8 cellular contexts compared by ENCODE assay signal in the genomic region with DNA sequence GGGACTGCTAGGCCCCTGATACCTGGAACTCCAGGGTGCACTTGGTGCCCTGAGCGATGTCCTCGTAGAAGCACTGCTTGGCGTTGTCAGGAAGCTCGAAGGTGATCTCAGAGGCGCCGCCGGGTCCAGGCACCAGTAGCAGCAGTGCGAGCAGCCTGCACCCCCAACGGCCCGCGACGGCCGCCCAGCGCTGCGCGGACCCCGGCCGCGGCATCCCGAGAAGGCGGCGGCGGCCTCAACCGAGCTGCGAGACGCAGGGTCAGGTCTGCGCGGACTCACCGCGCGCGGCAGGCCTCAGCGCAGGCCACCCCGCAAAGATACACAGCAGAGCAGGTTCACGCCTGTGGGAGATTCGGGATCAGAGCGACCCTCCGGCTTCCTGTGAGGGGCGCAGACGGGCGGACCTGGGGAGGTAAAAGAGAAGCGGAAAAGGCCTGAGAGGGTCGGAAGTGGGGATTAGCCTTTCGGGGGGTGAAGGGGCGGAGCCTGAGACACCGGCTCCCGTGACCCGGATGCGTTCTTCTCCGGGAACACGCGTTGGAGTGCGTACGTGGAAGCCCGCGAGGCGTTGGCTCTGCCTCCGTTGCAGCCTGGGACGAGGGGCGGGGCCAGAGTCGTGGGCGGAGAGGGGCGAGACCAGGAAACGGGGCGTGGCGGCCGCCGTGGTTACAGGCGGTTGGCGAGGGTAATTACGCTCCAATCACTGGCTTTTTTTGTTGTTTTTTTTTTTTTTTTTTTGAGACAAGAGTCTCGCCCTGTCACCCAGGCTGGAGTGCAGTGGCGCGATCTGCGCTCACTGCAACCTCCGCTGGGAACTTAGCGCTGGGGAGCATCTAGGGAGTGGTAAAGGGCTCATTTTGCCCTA. TPM values are rescaled to one million over a fixed set of nuclear protein-coding genes. Genes with fewer than 3 reads are reported as not detected.
DNase-seq lines count a peak whose midpoint lies in the region; TF ChIP-seq lines count a peak whose summit lies in the region.

A gene (minus strand): TSS at position 458 of the 865 bp plus-strand sequence. CDS start 244 bp downstream, at position 214.

- H3K36me3 ChIP-seq in H7 (replicated peaks; ENCODE audit: control insufficient read depth, insufficient read depth, low read length), result peaks cover 2% of the 10 kb centered on the region

- no peak within 1 kb of the TSS for H3K4me3 Mint-ChIP-seq in nephron
- no peak within 1 kb of the TSS for H3K4me3 Mint-ChIP-seq in stimulated activated naive CD8-positive, alpha-beta T cell treated with anti-CD3 and anti-CD28 coated beads, Interleukin-15, Interleukin-2, amounts not matched to agents 100 ng/mL and 50 ng/mL, for 24 hours

- DNase-seq in ELF-1 (ENCODE audit: low read depth, low spot score), result peak; percentile 96
- peak; percentile 88 for DNase-seq in H7
- peak; percentile 98 for DNase-seq in M059J (ENCODE audit: low read depth)
- DNase-seq in SHP77 (lab: John Stamatoyannopoulos, UW), result peak; percentile 92 to 96
- DNase-seq in activated effector memory CD4-positive, alpha-beta T cell treated with Interleukin-2 at 50 U/mL for 16 hours, result peak; percentile 100
- peak; percentile 97 for DNase-seq in fibroblast of the aortic adventitia (ENCODE audit: low read depth)

- peak within 1 kb of the TSS; percentile 83 for H3K4me3 ChIP-seq in H7 (ENCODE audit: insufficient read depth, low read depth, low read length)
- peak within 1 kb of the TSS; percentile 98 for H3K4me3 ChIP-seq in fibroblast of the aortic adventitia (ENCODE audit: low read depth, low read length)

- H3K36me3 Mint-ChIP-seq in nephron (ENCODE audit: low read depth), result peaks cover 5% of the 10 kb centered on the region
- H3K36me3 Mint-ChIP-seq in stimulated activated naive CD8-positive, alpha-beta T cell treated with anti-CD3 and anti-CD28 coated beads, Interleukin-15, Interleukin-2, amounts not matched to agents 100 ng/mL and 50 ng/mL, for 24 hours (ENCODE audit: low read depth), result peaks cover 16% of the 10 kb centered on the region

- H3K27me3 Mint-ChIP-seq in nephron (ENCODE audit: low read depth), result no peaks in the 10 kb centered on the region
- no peaks in the 10 kb centered on the region for H3K27me3 Mint-ChIP-seq in stimulated activated naive CD8-positive, alpha-beta T cell treated with anti-CD3 and anti-CD28 coated beads, Interleukin-15, Interleukin-2, amounts not matched to agents 100 ng/mL and 50 ng/mL, for 24 hours

- peak within 1 kb of the TSS in 2 of 3 experiments; percentile 89 to 96 for H3K27ac Mint-ChIP-seq in nephron
- peak within 1 kb of the TSS; percentile 79 for H3K27ac Mint-ChIP-seq in stimulated activated naive CD8-positive, alpha-beta T cell treated with anti-CD3 and anti-CD28 coated beads, Interleukin-15, Interleukin-2, amounts not matched to agents 100 ng/mL and 50 ng/mL, for 24 hours

- H3K27me3 ChIP-seq in H7 (ENCODE audit: control insufficient read depth, insufficient read depth, low read length), result no peaks in the 10 kb centered on the region

- TF ChIP-seq CTCF in fibroblast of the aortic adventitia (IDR thresholded peaks at IDR 0.05; ENCODE audit: insufficient read depth, low read length) (no peak), nephron (IDR thresholded peaks at IDR 0.05; ENCODE audit: unreplicated experiment in 3 of 3) (no peak)

- peaks cover 22% of the 10 kb centered on the region for H3K4me1 Mint-ChIP-seq in nephron
- peaks cover 32% of the 10 kb centered on the region for H3K4me1 Mint-ChIP-seq in stimulated activated naive CD8-positive, alpha-beta T cell treated with anti-CD3 and anti-CD28 coated beads, Interleukin-15, Interleukin-2, amounts not matched to agents 100 ng/mL and 50 ng/mL, for 24 hours (ENCODE audit: low read depth)

- no peaks in the 10 kb centered on the region for H3K9me3 Mint-ChIP-seq in nephron
- H3K9me3 Mint-ChIP-seq in stimulated activated naive CD8-positive, alpha-beta T cell treated with anti-CD3 and anti-CD28 coated beads, Interleukin-15, Interleukin-2, amounts not matched to agents 100 ng/mL and 50 ng/mL, for 24 hours, result no peaks in the 10 kb centered on the region

RNA-seq across cellular contexts. Expression of the gene that starts here (rescaled TPM):
- total RNA-seq in H7 (2014; rRNA removed; shearing (Covaris generic)), result 53.0 and 58.9 TPM in 2 replicates
- total RNA-seq in M059J (2014; rRNA removed; shearing (Covaris generic)), result 112 and 148 TPM in 2 replicates
- total RNA-seq in fibroblast of the aortic adventitia (ENCODE audit: low replicate concordance), result 30.5 and 181 TPM in 2 replicates

Comparison
In these comparisons a context has a peak if more than half of its experiments do, and no peak if none do; other contexts are left out.
1. Peak in every context shown above with its lines: DNase-seq and H3K4me3 ChIP-seq.